ENCODE assay signal across 13 cellular contexts in the genomic region with DNA sequence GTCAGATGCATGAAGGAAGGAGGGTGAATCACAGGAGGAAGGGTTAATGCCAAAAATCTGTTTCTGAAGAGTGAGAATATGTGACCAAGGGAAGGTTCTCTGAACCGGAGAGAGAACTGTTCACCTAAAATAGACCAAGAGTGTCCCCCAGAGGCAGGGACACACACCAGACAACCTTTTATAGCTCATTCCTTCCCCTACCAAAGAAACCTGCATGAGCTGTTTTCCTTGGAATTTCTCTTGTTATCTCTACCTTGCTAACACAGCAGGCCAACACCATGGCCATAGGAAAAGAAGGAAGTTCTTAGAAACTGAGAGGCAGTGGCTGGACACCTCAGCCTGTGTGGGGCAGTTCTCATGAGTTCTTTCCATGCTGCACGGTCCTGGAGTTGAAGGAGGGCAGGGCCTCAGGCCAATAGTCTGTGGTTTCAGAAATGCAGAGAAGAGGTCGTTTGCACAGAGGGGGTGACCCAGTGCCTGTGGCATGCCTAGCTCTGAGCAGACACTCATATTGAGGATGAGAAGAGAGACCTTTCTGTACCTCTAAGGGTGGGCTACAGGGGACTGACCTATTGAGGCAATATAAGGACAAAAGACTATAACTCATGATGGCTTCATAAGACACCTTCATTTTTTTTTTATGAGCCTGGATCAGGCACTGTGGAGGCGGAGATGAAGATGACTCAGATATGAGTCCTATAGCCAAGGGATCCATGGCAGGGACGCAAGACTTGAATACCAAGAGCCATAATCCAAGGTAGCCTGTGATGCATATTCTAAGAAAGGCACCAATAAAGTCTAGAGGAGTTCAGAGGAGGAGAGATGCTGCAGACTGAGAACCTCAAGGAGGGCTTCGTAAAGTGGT. TPM values are rescaled to one million over a fixed set of nuclear protein-coding genes. Genes with fewer than 3 reads are reported as not detected.
DNase-seq lines count a peak whose midpoint lies in the region; ATAC-seq and TF ChIP-seq lines count a peak whose summit lies in the region.
"Had no signal": no experiment of that assay in that cellular context is flagged by ENCODE, and none has a peak within 500 bp of the region (broad histone marks: within the 10 kb centered on the region; RNA-seq: fewer than 3 reads in every experiment).

No MANE protein-coding gene starts in this region.

- H3K27me3 ChIP-seq in aorta (ENCODE audit: control insufficient read depth in 1 of 2, insufficient read depth in 2 of 2, low read length in 1 of 2): no peaks in the 10 kb centered on the region
- H3K27me3 ChIP-seq: gastrocnemius medialis, suprapubic skin had no signal

- H3K9me3 ChIP-seq in aorta (ENCODE audit: control insufficient read depth, low read length): no peaks in the 10 kb centered on the region
- H3K9me3 ChIP-seq: gastrocnemius medialis, suprapubic skin had no signal

- H3K4me1 ChIP-seq in aorta (ENCODE audit: control insufficient read depth in 1 of 2, insufficient read depth in 2 of 2, low read length in 2 of 2): no peaks in the 10 kb centered on the region
- H3K4me1 ChIP-seq: gastrocnemius medialis, suprapubic skin had no signal

- ATAC-seq in GM19397 (IDR thresholded peaks at IDR 0.05; ENCODE audit: unreplicated experiment) (no peak), aorta (ENCODE audit: low FRiP score) (no peak), HG02678 (IDR thresholded peaks at IDR 0.05; ENCODE audit: unreplicated experiment) (no peak)
- ATAC-seq: gastrocnemius medialis had no signal

- no peaks in the 10 kb centered on the region for H3K36me3 ChIP-seq in aorta (ENCODE audit: control insufficient read depth in 1 of 2, insufficient read depth in 2 of 2, low read length in 1 of 2)
- H3K36me3 ChIP-seq: gastrocnemius medialis, suprapubic skin had no signal

- DNase-seq in AG10803 (ENCODE audit: low read depth) (peak; percentile 44), HCEC 1CT (peak; percentile 67), amniotic epithelial cell (ENCODE audit: low read depth) (peak; percentile 19), iPS-NIHi7 (ENCODE audit: extremely low spot score) (peak; percentile 36), dermis blood vessel endothelial cell (no peak), aorta (no peak)
- DNase-seq: activated T-cell treated with anti-CD3 and anti-CD28 coated beads for 4 hours; central memory CD4-positive, alpha-beta T cell; gastrocnemius medialis; NCI-H1694 had no signal

- H3K4me3 ChIP-seq in AG10803 (ENCODE audit: low read length) (no peak overlapping the region), aorta (ENCODE audit: low read length in 2 of 2) (no peak overlapping the region)
- H3K4me3 ChIP-seq: gastrocnemius medialis, suprapubic skin had no signal

- 64 to 69% methylated on average over 6 of the region's 6 CpGs for WGBS in aorta, 2 donors

- intact Hi-C loops in aorta (cut with DNase I): loop anchor here in 1 of 2 donors (10.0 kb wide), 1 partner anchor 255 kb away; no protein-coding TSS in a partner anchor

- H3K27ac ChIP-seq in aorta (ENCODE audit: low read depth in 1 of 2, low read length in 2 of 2): no peak overlapping the region
- H3K27ac ChIP-seq: gastrocnemius medialis, suprapubic skin had no signal

- TF ChIP-seq CTCF in AG10803 (conservative IDR thresholded peaks at IDR 0.05; ENCODE audit: low read length): peak; percentile 30

RNA-seq across cellular contexts. Expression of gene IGFN1, which starts 39.4 kb away (rescaled TPM):
- total RNA-seq in dermis blood vessel endothelial cell (under 0.01 and 0.05 TPM in 2 replicates), aorta (under 1 TPM; 0.12 to 0.19 TPM)
- under 1 TPM; 0.03 to 0.50 TPM for polyA plus RNA-seq in aorta

RNA-seq across cellular contexts. Expression of gene PKP1, which starts 53.3 kb away (rescaled TPM):
- total RNA-seq in dermis blood vessel endothelial cell (0.19 and 0.85 TPM in 2 replicates), aorta (under 1 TPM; 0.16 to 0.39 TPM)
- under 1 TPM; 0.08 to 0.25 TPM for polyA plus RNA-seq in aorta

Comparison
In these comparisons a context has a peak if more than half of its experiments do, and no peak if none do; other contexts are left out.
1. DNase-seq: peak in AG10803 (single experiment), HCEC 1CT (single experiment), amniotic epithelial cell (single experiment) and iPS-NIHi7 (single experiment); none in dermis blood vessel endothelial cell (single experiment) and aorta (0 of 2).